Comparison of ENCODE assay signal across 13 cellular contexts in the genomic region with DNA sequence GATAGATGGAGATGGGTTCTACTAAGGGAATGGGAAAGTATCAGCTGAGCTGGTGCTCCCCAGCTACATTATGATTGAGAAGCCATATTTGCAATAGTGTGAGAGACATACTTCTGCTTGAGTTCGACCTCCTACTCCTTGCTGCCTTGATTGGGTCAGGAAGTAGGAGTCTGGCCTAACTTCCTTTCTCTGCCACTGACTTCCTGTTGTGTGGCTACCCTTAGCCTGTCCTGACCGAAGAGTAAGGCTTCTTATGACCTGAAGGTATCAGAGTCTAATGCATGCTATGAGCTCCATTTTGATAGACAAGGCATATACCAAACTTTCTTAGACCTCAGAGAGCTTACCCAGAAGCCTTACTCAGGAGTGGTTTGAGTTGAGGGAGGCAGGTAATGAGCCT. TPM values are rescaled to one million over a fixed set of nuclear protein-coding genes. Genes with fewer than 3 reads are reported as not detected.
A peak's percentile ranks its signal among the peaks of the same experiment; 100 is the strongest.
DNase-seq lines count a peak whose midpoint lies in the region; ATAC-seq and TF ChIP-seq lines count a peak whose summit lies in the region.
"Had no signal": no experiment of that assay in that cellular context is flagged by ENCODE, and none has a peak within 500 bp of the region (broad histone marks: within the 10 kb centered on the region; RNA-seq: fewer than 3 reads in every experiment).

No MANE protein-coding gene starts in this region.

- peaks cover 78% of the 10 kb centered on the region for H3K36me3 Mint-ChIP-seq in activated CD4-positive, alpha-beta T cell treated with anti-CD3 and anti-CD28 coated beads, Interleukin-2, amount 10 ng/mL, durations not matched to agents 24 days and 14 days (ENCODE audit: low read depth)
- peaks cover 91% of the 10 kb centered on the region for H3K36me3 Mint-ChIP-seq in activated CD4-positive, alpha-beta memory T cell treated with anti-CD3 and anti-CD28 coated beads, Interleukin-2, amount 10 ng/mL, durations not matched to agents 7 days and 5 days (ENCODE audit: low read depth)

- peak overlapping the region; percentile 77 for H3K27ac ChIP-seq in KOPT-K1 (ENCODE audit: low read depth, low read length, poor library complexity, severe bottlenecking)

- POLR2A ChIA-PET in activated CD4-positive, alpha-beta memory T cell treated with anti-CD3 and anti-CD28 coated beads, Interleukin-2, amount 10 ng/mL, durations not matched to agents 7 days and 5 days (lab: Charles Lee), result interaction anchor here (0.9 to 3.4 kb wide), 7 partner anchors 9 to 56 kb away, joined by 3 to 27 read pairs (median 10); a partner anchor contains a TSS

- peak overlapping the region; percentile 44 for H3K4me3 Mint-ChIP-seq in activated CD4-positive, alpha-beta T cell treated with anti-CD3 and anti-CD28 coated beads, Interleukin-2, amount 10 ng/mL, durations not matched to agents 24 days and 14 days
- peak overlapping the region; percentile 33 for H3K4me3 Mint-ChIP-seq in activated CD4-positive, alpha-beta memory T cell treated with anti-CD3 and anti-CD28 coated beads, Interleukin-2, amount 10 ng/mL, durations not matched to agents 7 days and 5 days

- no peak for TF ChIP-seq CTCF in omental fat pad (IDR thresholded peaks at IDR 0.05)

- no peaks in the 10 kb centered on the region for H3K27me3 Mint-ChIP-seq in activated CD4-positive, alpha-beta T cell treated with anti-CD3 and anti-CD28 coated beads, Interleukin-2, amount 10 ng/mL, durations not matched to agents 24 days and 14 days
- no peaks in the 10 kb centered on the region for H3K27me3 Mint-ChIP-seq in activated CD4-positive, alpha-beta memory T cell treated with anti-CD3 and anti-CD28 coated beads, Interleukin-2, amount 10 ng/mL, durations not matched to agents 7 days and 5 days

- peaks cover 6% of the 10 kb centered on the region for H3K9me3 ChIP-seq in KOPT-K1 (ENCODE audit: insufficient read depth, low read length, poor library complexity, severe bottlenecking)

- peaks cover 29% of the 10 kb centered on the region for H3K9me3 Mint-ChIP-seq in activated CD4-positive, alpha-beta T cell treated with anti-CD3 and anti-CD28 coated beads, Interleukin-2, amount 10 ng/mL, durations not matched to agents 24 days and 14 days
- peaks cover 24% of the 10 kb centered on the region for H3K9me3 Mint-ChIP-seq in activated CD4-positive, alpha-beta memory T cell treated with anti-CD3 and anti-CD28 coated beads, Interleukin-2, amount 10 ng/mL, durations not matched to agents 7 days and 5 days

- peak; percentile 61 for DNase-seq in activated CD4-positive, alpha-beta T cell treated with anti-CD3 and anti-CD28 coated beads, Interleukin-2, amount 10 ng/mL, durations not matched to agents 24 days and 14 days
- no peak for DNase-seq in activated CD4-positive, alpha-beta T cell treated with anti-CD3 and anti-CD28 coated beads for 1 hour
- DNase-seq in activated CD4-positive, alpha-beta memory T cell treated with anti-CD3 and anti-CD28 coated beads, Interleukin-2, amount 10 ng/mL, durations not matched to agents 7 days and 5 days, result peak; percentile 37
- DNase-seq in omental fat pad (ENCODE audit: low spot score) (no peak), DMS53 (lab: John Stamatoyannopoulos, UW) (no peak), DMS153 (lab: John Stamatoyannopoulos, UW) (no peak)
- DNase-seq: activated CD4-positive, CD25-positive, alpha-beta regulatory T cell; foreskin melanocyte; NCI-H2107; stimulated activated CD4-positive, alpha-beta T cell treated with anti-CD3 and anti-CD28 coated beads, Interleukin-15, amount 100 ng/mL, for 24 hours; stimulated activated naive CD4-positive, alpha-beta T cell had no signal

- intact Hi-C loops in activated CD4-positive, alpha-beta T cell treated with anti-CD3 and anti-CD28 coated beads, Interleukin-2, amount 10 ng/mL, durations not matched to agents 24 days and 14 days (cut with micrococcal nuclease), result loop anchor here (10.0 kb wide), 1 partner anchor 1303 kb away; no protein-coding TSS in a partner anchor

- ATAC-seq in omental fat pad (ENCODE audit: low FRiP score) (peak; percentile 32), GM18870 (IDR thresholded peaks at IDR 0.05; ENCODE audit: unreplicated experiment) (no peak)

- CTCF ChIA-PET in activated CD4-positive, alpha-beta memory T cell treated with anti-CD3 and anti-CD28 coated beads, Interleukin-2, amount 10 ng/mL, durations not matched to agents 7 days and 5 days (lab: Charles Lee), result interaction anchor here (1.5 to 2.2 kb wide), 2 partner anchors 10 to 44 kb away, joined by 8 read pairs; no protein-coding TSS in a partner anchor

- peaks cover 52% of the 10 kb centered on the region for H3K36me3 ChIP-seq in KOPT-K1 (ENCODE audit: insufficient read depth, low read length)

- no peak overlapping the region for H3K27ac Mint-ChIP-seq in activated CD4-positive, alpha-beta T cell treated with anti-CD3 and anti-CD28 coated beads, Interleukin-2, amount 10 ng/mL, durations not matched to agents 24 days and 14 days
- H3K27ac Mint-ChIP-seq in activated CD4-positive, alpha-beta memory T cell treated with anti-CD3 and anti-CD28 coated beads, Interleukin-2, amount 10 ng/mL, durations not matched to agents 7 days and 5 days, result peak overlapping the region; percentile 78

- H3K4me1 Mint-ChIP-seq in activated CD4-positive, alpha-beta T cell treated with anti-CD3 and anti-CD28 coated beads, Interleukin-2, amount 10 ng/mL, durations not matched to agents 24 days and 14 days, result peaks cover 41% of the 10 kb centered on the region
- peaks cover 85% of the 10 kb centered on the region for H3K4me1 Mint-ChIP-seq in activated CD4-positive, alpha-beta memory T cell treated with anti-CD3 and anti-CD28 coated beads, Interleukin-2, amount 10 ng/mL, durations not matched to agents 7 days and 5 days

RNA-seq across cellular contexts. Expression of a gene that starts 53.9 kb away (rescaled TPM):
- total RNA-seq in activated CD4-positive, alpha-beta T cell treated with anti-CD3 and anti-CD28 coated beads, Interleukin-2, amount 10 ng/mL, durations not matched to agents 24 days and 14 days, result 41.5 and 42.4 TPM in 2 replicates
- total RNA-seq in activated CD4-positive, alpha-beta memory T cell treated with anti-CD3 and anti-CD28 coated beads, Interleukin-2, amount 10 ng/mL, durations not matched to agents 7 days and 5 days, result 100 to 1,000 TPM; 253 to 255 TPM
- 10 to 100 TPM; 30.7 to 58.6 (median 37.3) TPM for total RNA-seq in omental fat pad

RNA-seq across cellular contexts. Expression of a gene that starts 54.3 kb away (rescaled TPM):
- total RNA-seq in activated CD4-positive, alpha-beta T cell treated with anti-CD3 and anti-CD28 coated beads, Interleukin-2, amount 10 ng/mL, durations not matched to agents 24 days and 14 days, result 6.6 and 7.2 TPM in 2 replicates
- total RNA-seq in activated CD4-positive, alpha-beta memory T cell treated with anti-CD3 and anti-CD28 coated beads, Interleukin-2, amount 10 ng/mL, durations not matched to agents 7 days and 5 days, result 10 to 100 TPM; 74.2 to 76.7 TPM
- 10 to 100 TPM; 13.6 to 42.6 (median 24.0) TPM for total RNA-seq in omental fat pad

Comparison
In these comparisons a context has a peak if more than half of its experiments do, and no peak if none do; other contexts are left out.
1. DNase-seq: peak in activated CD4-positive, alpha-beta T cell treated with anti-CD3 and anti-CD28 coated beads, Interleukin-2, amount 10 ng/mL, durations not matched to agents 24 days and 14 days (single experiment) and activated CD4-positive, alpha-beta memory T cell treated with anti-CD3 and anti-CD28 coated beads, Interleukin-2, amount 10 ng/mL, durations not matched to agents 7 days and 5 days (single experiment); none in activated CD4-positive, alpha-beta T cell treated with anti-CD3 and anti-CD28 coated beads for 1 hour (single experiment), omental fat pad (single experiment), DMS53 (single experiment) and DMS153 (single experiment).